8 cellular contexts compared by ENCODE assay signal in genomic region chr12:10212623-10213131, GRCh38. TPM values are rescaled to one million over a fixed set of nuclear protein-coding genes. Genes with fewer than 3 reads are reported as not detected.
A peak's percentile ranks its signal among the peaks of the same experiment; 100 is the strongest.
DNase-seq lines count a peak whose midpoint lies in the region; ATAC-seq and TF ChIP-seq lines count a peak whose summit lies in the region.

Gene GABARAPL1 (plus strand): TSS chr12:10212877. CDS start chr12:10213130, 253 bp downstream.

- peak; percentile 28 to 41 for DNase-seq in NCI-H187 (lab: John Stamatoyannopoulos, UW)
- no peak for DNase-seq in NCI-H187 treated with DMSO at 0.1 percent for 48 hours (lab: John Stamatoyannopoulos, UW)
- DNase-seq in NCI-H774 (lab: John Stamatoyannopoulos, UW): peak; percentile 72
- DNase-seq in activated CD8-positive, alpha-beta memory T cell treated with anti-CD3 and anti-CD28 coated beads, Interleukin-2, amount 50 U/mL, for 1 hour (ENCODE audit: extremely low read depth): peak; percentile 67
- DNase-seq in endodermal cell: peak; percentile 95
- peak; percentile 95 for DNase-seq in mesenteric fat pad (ENCODE audit: low spot score)
- DNase-seq in stimulated activated CD8-positive, alpha-beta memory T cell treated with anti-CD3 and anti-CD28 coated beads, Interleukin-12 subunit alpha, Interleukin-12 subunit beta, amount 100 ng/mL, for 24 hours (ENCODE audit: extremely low read depth): peak; percentile 54

- H3K4me3 ChIP-seq in endodermal cell (ENCODE audit: low read length): peak within 1 kb of the TSS; percentile 95

- peak within 1 kb of the TSS; percentile 95 for H3K9ac ChIP-seq in endodermal cell (ENCODE audit: extremely low read depth, low read length, poor library complexity, severe bottlenecking)

- peaks cover 6% of the 10 kb centered on the region for H3K9me3 ChIP-seq in endodermal cell (ENCODE audit: control insufficient read depth, low read length)

- no peaks in the 10 kb centered on the region for H3K27me3 ChIP-seq in endodermal cell (ENCODE audit: control insufficient read depth, insufficient read depth, low read length, poor library complexity, severe bottlenecking)

- H3K27ac ChIP-seq in endodermal cell (ENCODE audit: low read depth, low read length): peak within 1 kb of the TSS; percentile 88

- no peak for TF ChIP-seq CTCF in endodermal cell (conservative IDR thresholded peaks at IDR 0.05)

- H3K36me3 ChIP-seq in endodermal cell (ENCODE audit: control insufficient read depth, insufficient read depth, low read length): peaks cover 16% of the 10 kb centered on the region

- peaks cover 19% of the 10 kb centered on the region for H3K4me1 Mint-ChIP-seq in endodermal cell

- 0% methylated on average over 30 to 36 of the region's 36 CpGs for WGBS in endodermal cell (ENCODE audit: insufficient coverage in 1 of 2, insufficient read length in 1 of 2), 2 experiments

- no peaks in the 10 kb centered on the region for H3K9me3 Mint-ChIP-seq in endodermal cell

- H3K4me3 Mint-ChIP-seq in endodermal cell: peak within 1 kb of the TSS; percentile 90

- H3K36me3 Mint-ChIP-seq in endodermal cell (ENCODE audit: low read depth): peaks cover 23% of the 10 kb centered on the region

- no peaks in the 10 kb centered on the region for H3K4me1 ChIP-seq in endodermal cell (ENCODE audit: control insufficient read depth, insufficient read depth, low read length)

- H3K27ac Mint-ChIP-seq in endodermal cell: peak within 1 kb of the TSS; percentile 99

- H3K27me3 Mint-ChIP-seq in endodermal cell (ENCODE audit: insufficient read depth): no peaks in the 10 kb centered on the region

- ATAC-seq in HG03066 (IDR thresholded peaks at IDR 0.05; ENCODE audit: low read depth, unreplicated experiment): peak; percentile 60

RNA-seq across cellular contexts. Expression of gene GABARAPL1, which starts in this region (rescaled TPM):
- total RNA-seq in endodermal cell: 100 to 1,000 TPM; 135 to 191 TPM
- 61.9 TPM for polyA plus RNA-seq in endodermal cell (2013, experiment 1 of 2)
- 71.4 TPM for polyA plus RNA-seq in endodermal cell (2013, experiment 2 of 2)
- total RNA-seq in mesenteric fat pad: 215 TPM
